21 cellular contexts compared by ENCODE assay signal in genomic region chr1:2155147-2155598, GRCh38. TPM values are rescaled to one million over a fixed set of nuclear protein-coding genes. Genes with fewer than 3 reads are reported as not detected.
DNase-seq lines count a peak whose midpoint lies in the region; ATAC-seq, FAIRE-seq and TF ChIP-seq lines count a peak whose summit lies in the region.
"Had no signal": no experiment of that assay in that cellular context is flagged by ENCODE, and none has a peak within 500 bp of the region (broad histone marks: within the 10 kb centered on the region; RNA-seq: fewer than 3 reads in every experiment).

No MANE protein-coding gene starts in this region.

- H3K9me3 Mint-ChIP-seq in activated naive CD8-positive, alpha-beta T cell (ENCODE audit: low read depth): peaks cover 5% of the 10 kb centered on the region
- no peaks in the 10 kb centered on the region for H3K9me3 Mint-ChIP-seq in activated naive CD8-positive, alpha-beta T cell treated with anti-CD3 and anti-CD28 coated beads for 36 hours

- peaks cover 9% of the 10 kb centered on the region; the same call in 1 of the 2 replicates for H3K23me2 ChIP-seq in H1 (ENCODE audit: low read depth, low read length)

- H4K8ac ChIP-seq in H1 (ENCODE audit: extremely low read depth, insufficient read depth, low read length) (no peak overlapping the region), trophoblast cell (ENCODE audit: low read depth, low read length) (no peak overlapping the region)

- H3K14ac ChIP-seq in H1 (ENCODE audit: insufficient read length): no peak overlapping the region
- H3K14ac ChIP-seq in trophoblast cell (ENCODE audit: low read length): no peak overlapping the region

- H3K27ac ChIP-seq in H1 (ENCODE audit: low read depth, low read length) (no peak overlapping the region), trophoblast cell (ENCODE audit: low read depth, low read length) (no peak overlapping the region)
- H3K27ac ChIP-seq: 22Rv1, C4-2B had no signal

- H2AK5ac ChIP-seq in H1 (ENCODE audit: low read depth, low read length): peak overlapping the region; percentile 93; the same call in 1 of the 2 replicates
- H2AK5ac ChIP-seq in trophoblast cell (ENCODE audit: low read length): no peak overlapping the region

- DNase-seq in activated naive CD8-positive, alpha-beta T cell treated with anti-CD3 and anti-CD28 coated beads for 36 hours: no peak
- no peak for DNase-seq in HTR-8/SVneo (ENCODE audit: insufficient read length, low spot score)
- no peak for DNase-seq in H1 (ENCODE audit: low read depth in 1 of 2, low spot score in 2 of 2)
- no peak for DNase-seq in trophoblast cell
- DNase-seq in NCI-H2107 (lab: John Stamatoyannopoulos, UW): no peak
- no peak for DNase-seq in ecto neural progenitor cell (ENCODE audit: low spot score)
- DNase-seq: AML-193, COR-L47, HCEC 1CT, NCI-H1417, NCI-H187, NCI-H2227 treated with DMSO at 0.1 percent for 48 hours, NCI-H510A treated with DMSO at 0.1 percent for 48 hours, NCI-H82, OCI-M1, SHP77 treated with DMSO at 0.1 percent for 48 hours had no signal

- H2BK12ac ChIP-seq in H1 (ENCODE audit: low read depth, low read length) (0 out of 2 replicates have a peak overlapping the region, but pooled peaks have one; percentile 3), trophoblast cell (ENCODE audit: low read length) (no peak overlapping the region)

- H3K36me3 Mint-ChIP-seq in activated naive CD8-positive, alpha-beta T cell: peaks cover 20% of the 10 kb centered on the region
- H3K36me3 Mint-ChIP-seq in activated naive CD8-positive, alpha-beta T cell treated with anti-CD3 and anti-CD28 coated beads for 36 hours: peaks cover 12% of the 10 kb centered on the region

- no peaks in the 10 kb centered on the region for H3K9me3 ChIP-seq in H1 (ENCODE audit: insufficient read depth in 2 of 2, low read depth in 1 of 2, low read length in 1 of 2)
- peaks cover 8% of the 10 kb centered on the region for H3K9me3 ChIP-seq in trophoblast cell (ENCODE audit: insufficient read depth, low read depth, low read length)

- peaks cover 0 to 4% of the 10 kb centered on the region in 2 experiments; a peak in 1 of 4 replicates for H3K79me2 ChIP-seq in H1 (ENCODE audit: control insufficient read depth in 1 of 2, insufficient read depth in 2 of 2, low read length in 2 of 2)
- no peaks in the 10 kb centered on the region for H3K79me2 ChIP-seq in trophoblast cell (ENCODE audit: control insufficient read depth, insufficient read depth, low read length, poor library complexity)

- peak overlapping the region; percentile 73 for H3K56ac ChIP-seq in H1 (replicated peaks; ENCODE audit: insufficient read length, low read depth, low read length)

- FAIRE-seq in HTR-8/SVneo (lab: Jason Lieb, UNC) (peak; percentile 99), H1 (lab: Jason Lieb, UNC) (no peak)
- FAIRE-seq: G401.6 had no signal

- H2AFZ ChIP-seq in H1 (ENCODE audit: low read length) (no peak overlapping the region), trophoblast cell (ENCODE audit: insufficient read depth, low read length, poor library complexity) (no peak overlapping the region)

- no peak overlapping the region for H4K5ac ChIP-seq in H1 (ENCODE audit: insufficient read length, low read depth, low read length)

- H4K20me1 ChIP-seq in H1 (replicated peaks in 1 of 2; ENCODE audit: control insufficient read depth in 1 of 2, insufficient read depth in 2 of 2, low read length in 2 of 2): peaks cover 0 to 14% of the 10 kb centered on the region in 2 experiments

- 93% methylated on average over 10 of the region's 10 CpGs; no CpG with 5 or more reads in 1 of the 2 experiments for WGBS in H1 (ENCODE audit: extremely low coverage in 1 of 2, insufficient coverage in 1 of 2, insufficient read length in 1 of 2, insufficient replicate concordance in 2 of 2, low coverage in 1 of 2, low lambda C conversion rate in 2 of 2, missing lambda C conversion rate in 1 of 2), 2 experiments
- no CpG with 5 or more reads among the region's 10 CpGs for WGBS in trophoblast cell (ENCODE audit: extremely low coverage, insufficient coverage, insufficient read length)

- H3K27me3 Mint-ChIP-seq in activated naive CD8-positive, alpha-beta T cell: no peaks in the 10 kb centered on the region
- no peaks in the 10 kb centered on the region for H3K27me3 Mint-ChIP-seq in activated naive CD8-positive, alpha-beta T cell treated with anti-CD3 and anti-CD28 coated beads for 36 hours

- H3K9ac ChIP-seq in H1 (replicated peaks in 1 of 4; ENCODE audit: extremely low read depth in 1 of 4, low read depth in 3 of 4, low read length in 3 of 4) (no peak overlapping the region), trophoblast cell (ENCODE audit: low read length) (no peak overlapping the region)

- no peak for ATAC-seq in HG02938 (IDR thresholded peaks at IDR 0.05; ENCODE audit: unreplicated experiment)

- H2BK5ac ChIP-seq in H1 (ENCODE audit: low read depth, low read length) (peak overlapping the region; percentile 66; the same call in 1 of the 2 replicates), trophoblast cell (ENCODE audit: low read depth, low read length, poor library complexity) (no peak overlapping the region)

- H3K23ac ChIP-seq in H1 (ENCODE audit: insufficient read length): no peak overlapping the region
- H3K23ac ChIP-seq in trophoblast cell (ENCODE audit: low read length): no peak overlapping the region

- H2BK15ac ChIP-seq in H1 (ENCODE audit: low read length): no peak overlapping the region

- H3K4me3 ChIP-seq in H1 (ENCODE audit: extremely low read depth in 1 of 4, insufficient read depth in 2 of 4, low read depth in 3 of 4, low read length in 4 of 4) (no peak overlapping the region), trophoblast cell (ENCODE audit: low read depth, low read length) (peak overlapping the region; percentile 62)

- H3K79me1 ChIP-seq in H1 (ENCODE audit: low read depth, low read length): no peaks in the 10 kb centered on the region; the same call in 1 of the 2 replicates
- H3K79me1 ChIP-seq in trophoblast cell (ENCODE audit: low read length): no peaks in the 10 kb centered on the region

- H3K18ac ChIP-seq in H1 (ENCODE audit: extremely low read depth, low read length) (no peak overlapping the region), trophoblast cell (ENCODE audit: low read length) (no peak overlapping the region)

- peaks cover 21% of the 10 kb centered on the region for H3K4me1 Mint-ChIP-seq in activated naive CD8-positive, alpha-beta T cell (ENCODE audit: low read depth)
- peaks cover 14% of the 10 kb centered on the region for H3K4me1 Mint-ChIP-seq in activated naive CD8-positive, alpha-beta T cell treated with anti-CD3 and anti-CD28 coated beads for 36 hours

- TF ChIP-seq EP300 in H1 (IDR thresholded peaks at IDR 0.05; ENCODE audit: borderline replicate concordance in 1 of 2, low read depth in 2 of 2, low read length in 2 of 2): no peak

- TF ChIP-seq RAD21 in H1 (IDR thresholded peaks at IDR 0.05 in 1 of 2, conservative IDR thresholded peaks at IDR 0.05 in 1 of 2; ENCODE audit: low read depth in 2 of 2, low read length in 2 of 2): no peak

- no peak for TF ChIP-seq CTCF in H1 (IDR thresholded peaks at IDR 0.05; ENCODE audit: control extremely low read depth in 1 of 3, insufficient read depth in 1 of 3, low read depth in 1 of 3, low read length in 3 of 3)

- POLR2A ChIA-PET in H1 (lab: Charles Lee; ENCODE audit: partially characterized antibody): interaction anchor here (0.9 kb wide), 1 partner anchor 11 kb away, joined by 3 read pairs; no protein-coding TSS in a partner anchor

- H4K91ac ChIP-seq in H1 (replicated peaks; ENCODE audit: insufficient read length, low read length) (no peak overlapping the region), trophoblast cell (ENCODE audit: low read depth, low read length) (no peak overlapping the region)

- H2BK120ac ChIP-seq in H1 (replicated peaks; ENCODE audit: low read depth, low read length) (no peak overlapping the region), trophoblast cell (ENCODE audit: insufficient read depth, low read length, poor library complexity) (no peak overlapping the region)

- no peaks in the 10 kb centered on the region for H3K27me3 ChIP-seq in H1 (replicated peaks in 1 of 4; ENCODE audit: control insufficient read depth in 3 of 4, extremely low read depth in 1 of 4, insufficient read depth in 3 of 4, low read length in 3 of 4)
- no peaks in the 10 kb centered on the region for H3K27me3 ChIP-seq in trophoblast cell (ENCODE audit: insufficient read depth, low read length)

- H3K4ac ChIP-seq in H1 (replicated peaks; ENCODE audit: insufficient read length, low read depth, low read length) (no peak overlapping the region), trophoblast cell (ENCODE audit: low read depth, low read length) (no peak overlapping the region)

- H3K4me3 Mint-ChIP-seq in activated naive CD8-positive, alpha-beta T cell: no peak overlapping the region
- H3K4me3 Mint-ChIP-seq in activated naive CD8-positive, alpha-beta T cell treated with anti-CD3 and anti-CD28 coated beads for 36 hours: no peak overlapping the region

- H4K12ac ChIP-seq in trophoblast cell (ENCODE audit: low read depth, low read length): no peak overlapping the region

- H3K4me1 ChIP-seq in H1 (replicated peaks in 1 of 4; ENCODE audit: control insufficient read depth in 3 of 4, insufficient read depth in 4 of 4, low read length in 3 of 4): no peaks in the 10 kb centered on the region
- H3K4me1 ChIP-seq in trophoblast cell (ENCODE audit: control insufficient read depth in 1 of 2, insufficient read depth in 2 of 2, low read length in 2 of 2): peaks cover 0 to under 1% of the 10 kb centered on the region in 2 experiments

- H3K36me3 ChIP-seq in H1 (ENCODE audit: control insufficient read depth in 2 of 4, insufficient read depth in 4 of 4, low read length in 3 of 4) (peaks cover 3 to 17% (median 8%) of the 10 kb centered on the region in 4 experiments; a peak in 7 of 8 replicates), trophoblast cell (ENCODE audit: control insufficient read depth in 1 of 2, insufficient read depth in 2 of 2, low read length in 2 of 2) (peaks cover 66 to 82% of the 10 kb centered on the region in 2 experiments)

- TF ChIP-seq POLR2A in H1 (IDR thresholded peaks at IDR 0.05; ENCODE audit: control extremely low read depth in 1 of 2, low read depth in 2 of 2, low read length in 2 of 2): no peak

- H3K4me2 ChIP-seq in H1 (ENCODE audit: insufficient read depth in 1 of 2, low read depth in 2 of 2, low read length in 2 of 2): no peak overlapping the region
- no peak overlapping the region for H3K4me2 ChIP-seq in trophoblast cell (ENCODE audit: low read length)

- H3K27ac Mint-ChIP-seq in activated naive CD8-positive, alpha-beta T cell: peak overlapping the region; percentile 13
- H3K27ac Mint-ChIP-seq in activated naive CD8-positive, alpha-beta T cell treated with anti-CD3 and anti-CD28 coated beads for 36 hours: no peak overlapping the region

- H2BK20ac ChIP-seq in H1 (ENCODE audit: low read length): no peak overlapping the region

- CTCF ChIA-PET in H1 (lab: Charles Lee; ENCODE audit: partially characterized antibody): interaction anchor here (1.4 to 2.3 kb wide), 2 partner anchors 15 to 63 kb away, joined by 3 to 11 read pairs; no protein-coding TSS in a partner anchor

RNA-seq across cellular contexts. Expression of gene FAAP20, which starts 39.4 kb away (rescaled TPM):
- 10 to 100 TPM; 69.3 to 71.4 TPM for total RNA-seq in activated naive CD8-positive, alpha-beta T cell treated with anti-CD3 and anti-CD28 coated beads for 36 hours
- total RNA-seq in H1 (2021; fragmentation: NEBNext Ultra II Directional; extraction: Animal tissue kit (Norgen Biotek cat#: 25700)): 99.8 and 103 TPM in 2 replicates
- polyA plus RNA-seq in H1 (2011; rRNA removed): 58.4 and 106 TPM in 2 replicates
- 49.4 TPM for polyA plus RNA-seq in H1 (2011; cell fraction: cytosol; rRNA removed)
- 69.8 TPM for polyA plus RNA-seq in H1 (2011; cell fraction: nucleus; rRNA removed)
- 51.1 to 69.6 TPM (median 60.7 TPM) in 4 replicates for polyA plus RNA-seq in H1 (2012, experiment 1 of 2)
- 65.5 TPM for polyA plus RNA-seq in H1 (2012, experiment 2 of 2)
- 95.7 TPM for polyA plus RNA-seq in H1 (2013, experiment 1 of 2)
- polyA plus RNA-seq in H1 (2013, experiment 2 of 2): 90.2 TPM
- polyA minus RNA-seq in H1 (2011; rRNA and poly(A)+ RNA removed): 5.5 and 6.4 TPM in 2 replicates
- polyA minus RNA-seq in H1 (2011; cell fraction: cytosol; rRNA and poly(A)+ RNA removed): 32.8 TPM
- polyA minus RNA-seq in H1 (2011; cell fraction: nucleus; rRNA and poly(A)+ RNA removed): 18.1 TPM
- 85.8 and 86.1 TPM in 2 replicates for polyA plus RNA-seq in trophoblast cell (2013)
